In genomic region chr17:78007655-78008054, GRCh38 we compare ENCODE assay signal across 1 cellular context.
TF ChIP-seq lines count a peak whose summit lies in the region.

No MANE protein-coding gene starts in this region.

TF ChIP-seq in IMR-90, 13 proteins besides CTCF, POLR2A, EP300 and RAD21 (continued from another document):
- TF ChIP-seq SMC3 (IDR thresholded peaks at IDR 0.05; ENCODE audit: low read depth, low read length), result no peak
